In genomic region chr1:241592273-241592958, GRCh38 we compare ENCODE assay signal across 8 cellular contexts. TPM values are rescaled to one million over a fixed set of nuclear protein-coding genes. Genes with fewer than 3 reads are reported as not detected.
DNase-seq lines count a peak whose midpoint lies in the region; ATAC-seq and TF ChIP-seq lines count a peak whose summit lies in the region.

No MANE protein-coding gene starts in this region.

- peaks cover 45% of the 10 kb centered on the region for H3K4me1 ChIP-seq in mammary epithelial cell (ENCODE audit: insufficient read depth, low read length)

- H2AFZ ChIP-seq in mammary epithelial cell (ENCODE audit: low read depth, low read length), result no peak overlapping the region

- intact Hi-C loops in mammary epithelial cell (cut with micrococcal nuclease), result loop anchor here (1.0 to 5.0 kb wide), 2 partner anchors 16 to 60 kb away; partner anchors contain the start of gene KMO
- intact Hi-C loops in posterior cingulate gyrus (cut with DNase I), result loop anchor here (10.0 kb wide), 1 partner anchor 58 kb away; the partner anchor contains the start of gene KMO

- peak overlapping the region; percentile 31 for H3K4me2 ChIP-seq in mammary epithelial cell (ENCODE audit: insufficient read depth, low read depth, low read length)

- peaks cover 26% of the 10 kb centered on the region for H3K4me1 Mint-ChIP-seq in mesothelial cell of epicardium

- in situ Hi-C loops in mammary epithelial cell (cut with MboI; ENCODE audit: low sequenced_read_pairs in 2 of 2), result no loop called here

- WGBS in mammary epithelial cell (ENCODE audit: low coverage, missing lambda C conversion rate), result 19% methylated on average over 3 of the region's 3 CpGs

- peak; percentile 52 for ATAC-seq in GM19455 (IDR thresholded peaks at IDR 0.05; ENCODE audit: unreplicated experiment)
- peak; percentile 84 for ATAC-seq in HG03442 (IDR thresholded peaks at IDR 0.05; ENCODE audit: unreplicated experiment)

- DNase-seq in CD1c-positive myeloid dendritic cell (ENCODE audit: extremely low spot score), result peak; percentile 69
- peak; percentile 99 for DNase-seq in mammary epithelial cell
- DNase-seq in mesothelial cell of epicardium (ENCODE audit: low spot score in 2 of 2, unreplicated experiment in 2 of 2), result no peak
- DNase-seq in C1 segment of cervical spinal cord (lab: John Stamatoyannopoulos, UW), result no peak
- DNase-seq in posterior cingulate gyrus, result no peak
- DNase-seq in stimulated activated CD4-positive, alpha-beta T cell treated with anti-CD3 and anti-CD28 coated beads, Interleukin-15, amount 100 ng/mL, for 24 hours, result no peak

- H3K9me3 Mint-ChIP-seq in mesothelial cell of epicardium, result no peaks in the 10 kb centered on the region

- H4K20me1 ChIP-seq in mammary epithelial cell (ENCODE audit: insufficient read depth, low read length), result no peaks in the 10 kb centered on the region

- CTCF ChIA-PET in mammary epithelial cell (lab: Charles Lee; ENCODE audit: low non-redundant PET), result no interaction called here

- no peaks in the 10 kb centered on the region for H3K27me3 Mint-ChIP-seq in mesothelial cell of epicardium (ENCODE audit: low read depth)

- H3K27ac ChIP-seq in mammary epithelial cell (ENCODE audit: insufficient read depth, low read depth, low read length), result peak overlapping the region; percentile 97

- H3K4me3 ChIP-seq in mammary epithelial cell (replicated peaks in 1 of 3; ENCODE audit: insufficient read depth in 1 of 3, low read depth in 2 of 3, low read length in 3 of 3), result no peak overlapping the region

- H3K4me3 Mint-ChIP-seq in mesothelial cell of epicardium, result no peak overlapping the region

- no peaks in the 10 kb centered on the region for H3K27me3 ChIP-seq in mammary epithelial cell (ENCODE audit: insufficient read depth, low read length)

- no peak for TF ChIP-seq CTCF in mammary epithelial cell (conservative IDR thresholded peaks at IDR 0.05 in 1 of 2, IDR thresholded peaks at IDR 0.05 in 1 of 2; ENCODE audit: extremely low read depth in 1 of 2, insufficient read depth in 1 of 2, low read depth in 1 of 2, low read length in 2 of 2)
- no peak for TF ChIP-seq CTCF in mesothelial cell of epicardium (IDR thresholded peaks at IDR 0.05; ENCODE audit: unreplicated experiment)

- no peaks in the 10 kb centered on the region for H3K36me3 ChIP-seq in mammary epithelial cell (ENCODE audit: insufficient read depth, low read length)

- dilution Hi-C loops in mammary epithelial cell (cut with HindIII; ENCODE audit: low sequenced_read_pairs), result no loop called here

- peak overlapping the region; percentile 47 for H3K9ac ChIP-seq in mammary epithelial cell (ENCODE audit: insufficient read depth, low read length)

- peaks cover 8% of the 10 kb centered on the region for H3K36me3 Mint-ChIP-seq in mesothelial cell of epicardium

- no peak overlapping the region for H3K27ac Mint-ChIP-seq in mesothelial cell of epicardium

- H3K79me2 ChIP-seq in mammary epithelial cell (ENCODE audit: insufficient read depth, low read length), result no peaks in the 10 kb centered on the region

- no peaks in the 10 kb centered on the region for H3K9me3 ChIP-seq in mammary epithelial cell (replicated peaks; ENCODE audit: insufficient read depth, low read length)

- TSS peak; percentile 80 for BruUV-seq in mammary epithelial cell (replicated peaks; lab: Mats Ljungman, UMichigan)

RNA-seq across cellular contexts. Expression of gene CHML, which starts 47.8 kb away (rescaled TPM):
- total RNA-seq in mammary epithelial cell (10 to 100 TPM; 15.0 to 25.3 TPM), mesothelial cell of epicardium (21.2 to 21.6 TPM (median 21.3 TPM) in 3 replicates)
- polyA plus RNA-seq in mammary epithelial cell, result 5.9 TPM
- 11.3 TPM for polyA minus RNA-seq in mammary epithelial cell

RNA-seq across cellular contexts. Expression of gene OPN3, which starts 47.8 kb away (rescaled TPM):
- total RNA-seq in mammary epithelial cell (10 to 100 TPM; 21.3 to 36.5 TPM), mesothelial cell of epicardium (14.4 to 15.1 TPM (median 14.6 TPM) in 3 replicates)
- 28.1 TPM for polyA plus RNA-seq in mammary epithelial cell
- 14.9 TPM for polyA minus RNA-seq in mammary epithelial cell

RNA-seq across cellular contexts. Expression of gene WDR64, which starts 59.7 kb away (rescaled TPM):
- not detected for total RNA-seq in mammary epithelial cell
- polyA plus RNA-seq in mammary epithelial cell, result not detected
- not detected for polyA minus RNA-seq in mammary epithelial cell
- 0.47 TPM in 1 of 3 replicates, not detected in the others for total RNA-seq in mesothelial cell of epicardium

Comparison
In these comparisons a context has a peak if more than half of its experiments do, and no peak if none do; other contexts are left out.
1. DNase-seq: peak in CD1c-positive myeloid dendritic cell (single experiment) and mammary epithelial cell (single experiment); none in mesothelial cell of epicardium (0 of 2), C1 segment of cervical spinal cord (0 of 14), posterior cingulate gyrus (0 of 10) and stimulated activated CD4-positive, alpha-beta T cell treated with anti-CD3 and anti-CD28 coated beads, Interleukin-15, amount 100 ng/mL, for 24 hours (single experiment).